Comparison of ENCODE assay signal across 10 cellular contexts in genomic region chr19:55679343-55680257, GRCh38. TPM values are rescaled to one million over a fixed set of nuclear protein-coding genes. Genes with fewer than 3 reads are reported as not detected.
DNase-seq lines count a peak whose midpoint lies in the region.
"Had no signal": no experiment of that assay in that cellular context is flagged by ENCODE, and none has a peak within 500 bp of the region (broad histone marks: within the 10 kb centered on the region; RNA-seq: fewer than 3 reads in every experiment).

No MANE protein-coding gene starts in this region.

- no peaks in the 10 kb centered on the region for H3K27me3 Mint-ChIP-seq in activated CD4-positive, alpha-beta T cell treated with anti-CD3 and anti-CD28 coated beads, Interleukin-2, amount 10 ng/mL, durations not matched to agents 24 days and 14 days
- no peaks in the 10 kb centered on the region for H3K27me3 Mint-ChIP-seq in dendritic cell treated with granulocyte-macrophage colony-stimulating factor and Interleukin-4, amounts not matched to agents 40 ng/mL and 50 ng/mL, for 4 days

- no peak overlapping the region for H3K4me3 Mint-ChIP-seq in activated CD4-positive, alpha-beta T cell treated with anti-CD3 and anti-CD28 coated beads, Interleukin-2, amount 10 ng/mL, durations not matched to agents 24 days and 14 days
- H3K4me3 Mint-ChIP-seq in dendritic cell treated with granulocyte-macrophage colony-stimulating factor and Interleukin-4, amounts not matched to agents 40 ng/mL and 50 ng/mL, for 4 days: peak overlapping the region; percentile 61

- peaks cover 35% of the 10 kb centered on the region for H3K4me1 Mint-ChIP-seq in activated CD4-positive, alpha-beta T cell treated with anti-CD3 and anti-CD28 coated beads, Interleukin-2, amount 10 ng/mL, durations not matched to agents 24 days and 14 days
- H3K4me1 Mint-ChIP-seq in dendritic cell treated with granulocyte-macrophage colony-stimulating factor and Interleukin-4, amounts not matched to agents 40 ng/mL and 50 ng/mL, for 4 days (ENCODE audit: low read depth): peaks cover 59% of the 10 kb centered on the region

- intact Hi-C loops in activated CD4-positive, alpha-beta T cell treated with anti-CD3 and anti-CD28 coated beads, Interleukin-2, amount 10 ng/mL, durations not matched to agents 24 days and 14 days (cut with micrococcal nuclease): no loop called here
- intact Hi-C loops in dendritic cell treated with granulocyte-macrophage colony-stimulating factor and Interleukin-4, amounts not matched to agents 40 ng/mL and 50 ng/mL, for 4 days (cut with micrococcal nuclease): no loop called here

- H3K36me3 Mint-ChIP-seq in activated CD4-positive, alpha-beta T cell treated with anti-CD3 and anti-CD28 coated beads, Interleukin-2, amount 10 ng/mL, durations not matched to agents 24 days and 14 days (ENCODE audit: low read depth): peaks cover 36% of the 10 kb centered on the region
- peaks cover 87% of the 10 kb centered on the region for H3K36me3 Mint-ChIP-seq in dendritic cell treated with granulocyte-macrophage colony-stimulating factor and Interleukin-4, amounts not matched to agents 40 ng/mL and 50 ng/mL, for 4 days (ENCODE audit: low read depth)

- DNase-seq in activated CD4-positive, alpha-beta T cell treated with anti-CD3 and anti-CD28 coated beads, Interleukin-2, amount 10 ng/mL, durations not matched to agents 24 days and 14 days: no peak
- DNase-seq in activated CD4-positive, alpha-beta T cell treated with anti-CD3 and anti-CD28 coated beads for 4 hours: no peak
- DNase-seq in M059J (ENCODE audit: low read depth): peak; percentile 39
- DNase-seq in renal cortical epithelial cell (ENCODE audit: low read depth): peak; percentile 50
- DNase-seq in NCI-H345 (lab: John Stamatoyannopoulos, UW): no peak
- no peak for DNase-seq in NCI-H748 (lab: John Stamatoyannopoulos, UW; ENCODE audit: unreplicated experiment)
- DNase-seq in activated CD8-positive, alpha-beta memory T cell treated with anti-CD3 and anti-CD28 coated beads, Interleukin-2, amount 50 U/mL, for 4 hours: no peak
- DNase-seq: brain microvascular endothelial cell, PC-9 had no signal

- H3K9me3 Mint-ChIP-seq in activated CD4-positive, alpha-beta T cell treated with anti-CD3 and anti-CD28 coated beads, Interleukin-2, amount 10 ng/mL, durations not matched to agents 24 days and 14 days: no peaks in the 10 kb centered on the region
- no peaks in the 10 kb centered on the region for H3K9me3 Mint-ChIP-seq in dendritic cell treated with granulocyte-macrophage colony-stimulating factor and Interleukin-4, amounts not matched to agents 40 ng/mL and 50 ng/mL, for 4 days

- H3K27ac Mint-ChIP-seq in activated CD4-positive, alpha-beta T cell treated with anti-CD3 and anti-CD28 coated beads, Interleukin-2, amount 10 ng/mL, durations not matched to agents 24 days and 14 days: peak overlapping the region; percentile 64
- H3K27ac Mint-ChIP-seq in dendritic cell treated with granulocyte-macrophage colony-stimulating factor and Interleukin-4, amounts not matched to agents 40 ng/mL and 50 ng/mL, for 4 days: peak overlapping the region; percentile 91

RNA-seq across cellular contexts. Expression of gene EPN1, which starts 4.6 kb away (rescaled TPM):
- total RNA-seq in activated CD4-positive, alpha-beta T cell treated with anti-CD3 and anti-CD28 coated beads, Interleukin-2, amount 10 ng/mL, durations not matched to agents 24 days and 14 days: 44.7 and 45.4 TPM in 2 replicates
- total RNA-seq in M059J (2014; rRNA removed; shearing (Covaris generic)): 27.7 and 102 TPM in 2 replicates
- total RNA-seq in renal cortical epithelial cell: 42.4 and 248 TPM in 2 replicates

RNA-seq across cellular contexts. Expression of gene U2AF2, which starts 24.8 kb away (rescaled TPM):
- 390 and 394 TPM in 2 replicates for total RNA-seq in activated CD4-positive, alpha-beta T cell treated with anti-CD3 and anti-CD28 coated beads, Interleukin-2, amount 10 ng/mL, durations not matched to agents 24 days and 14 days
- 140 and 148 TPM in 2 replicates for total RNA-seq in M059J (2014; rRNA removed; shearing (Covaris generic))
- total RNA-seq in renal cortical epithelial cell: 69.6 and 140 TPM in 2 replicates

RNA-seq across cellular contexts. Expression of gene CCDC106, which starts 31.6 kb away (rescaled TPM):
- 8.0 and 9.0 TPM in 2 replicates for total RNA-seq in activated CD4-positive, alpha-beta T cell treated with anti-CD3 and anti-CD28 coated beads, Interleukin-2, amount 10 ng/mL, durations not matched to agents 24 days and 14 days
- 4.9 and 5.1 TPM in 2 replicates for total RNA-seq in M059J (2014; rRNA removed; shearing (Covaris generic))
- total RNA-seq in renal cortical epithelial cell: 3.0 and 13.4 TPM in 2 replicates

RNA-seq across cellular contexts. Expression of gene ZNF581, which starts 36.2 kb away (rescaled TPM):
- 32.7 and 33.0 TPM in 2 replicates for total RNA-seq in activated CD4-positive, alpha-beta T cell treated with anti-CD3 and anti-CD28 coated beads, Interleukin-2, amount 10 ng/mL, durations not matched to agents 24 days and 14 days
- total RNA-seq in M059J (2014; rRNA removed; shearing (Covaris generic)): 12.6 and 15.9 TPM in 2 replicates
- 17.3 and 22.1 TPM in 2 replicates for total RNA-seq in renal cortical epithelial cell

RNA-seq across cellular contexts. Expression of gene ZNF580, which starts 38.8 kb away (rescaled TPM):
- 38.3 and 39.1 TPM in 2 replicates for total RNA-seq in activated CD4-positive, alpha-beta T cell treated with anti-CD3 and anti-CD28 coated beads, Interleukin-2, amount 10 ng/mL, durations not matched to agents 24 days and 14 days
- total RNA-seq in M059J (2014; rRNA removed; shearing (Covaris generic)): 18.2 and 20.9 TPM in 2 replicates
- 0.52 and 5.8 TPM in 2 replicates for total RNA-seq in renal cortical epithelial cell

Comparison
In these comparisons a context has a peak if more than half of its experiments do, and no peak if none do; other contexts are left out.
1. DNase-seq: peak in M059J (single experiment) and renal cortical epithelial cell (single experiment); none in activated CD4-positive, alpha-beta T cell treated with anti-CD3 and anti-CD28 coated beads, Interleukin-2, amount 10 ng/mL, durations not matched to agents 24 days and 14 days (single experiment), activated CD4-positive, alpha-beta T cell treated with anti-CD3 and anti-CD28 coated beads for 4 hours (0 of 2), NCI-H345 (single experiment), NCI-H748 (single experiment) and activated CD8-positive, alpha-beta memory T cell treated with anti-CD3 and anti-CD28 coated beads, Interleukin-2, amount 50 U/mL, for 4 hours (single experiment).